19 cellular contexts compared by ENCODE assay signal in the genomic region with DNA sequence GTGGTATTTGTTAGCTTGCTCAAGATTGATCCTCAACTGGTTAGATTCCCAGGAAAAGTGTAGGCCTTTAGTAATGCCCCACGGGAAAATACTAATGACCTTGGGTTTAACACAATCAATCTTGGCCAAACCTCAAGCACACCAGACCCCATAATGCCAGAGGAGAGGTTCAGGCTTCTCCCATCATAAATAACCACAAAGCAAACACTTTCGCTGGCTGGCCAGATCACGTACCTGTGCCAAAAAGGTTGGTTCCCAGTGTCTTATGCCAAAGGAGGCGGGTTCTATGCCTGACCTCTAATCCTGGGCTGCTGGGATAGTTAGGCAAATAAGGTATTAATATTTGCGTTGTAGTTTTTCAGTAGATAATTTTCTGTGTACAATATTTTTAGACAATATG.
"Had no signal": no experiment of that assay in that cellular context is flagged by ENCODE, and none has a peak within 500 bp of the region (broad histone marks: within the 10 kb centered on the region; RNA-seq: fewer than 3 reads in every experiment).

No MANE protein-coding gene starts in this region.

- H3K4me1 Mint-ChIP-seq: activated CD8-positive, alpha-beta memory T cell treated with anti-CD3 and anti-CD28 coated beads, Interleukin-2, amount 10 ng/mL, durations not matched to agents 7 days and 5 days; activated naive CD8-positive, alpha-beta T cell treated with anti-CD3 and anti-CD28 coated beads for 36 hours; activated T-helper 17 cell treated with anti-CD3 and anti-CD28 coated beads, Interleukin-2, amount 50 U/mL, for 72 hours; endodermal cell; stimulated activated naive B cell treated with anti-CD40 and anti-IgM and Interleukin-4, amounts not matched to agents 10 μg/mL and 1 μg/mL and 100 μg/mL, for 72 hours had no signal

- H3K9me3 Mint-ChIP-seq: endodermal cell had no signal

- H3K4me3 ChIP-seq: cardiac muscle cell, dorsolateral prefrontal cortex, hepatocyte, lower lobe of right lung, thyroid gland had no signal

- H3K27ac Mint-ChIP-seq: activated CD4-positive, alpha-beta memory T cell treated with anti-CD3 and anti-CD28 coated beads for 36 hours; activated CD8-positive, alpha-beta memory T cell treated with anti-CD3 and anti-CD28 coated beads, Interleukin-2, amount 10 ng/mL, durations not matched to agents 7 days and 5 days; activated naive CD8-positive, alpha-beta T cell treated with anti-CD3 and anti-CD28 coated beads for 36 hours; activated T-helper 17 cell treated with anti-CD3 and anti-CD28 coated beads, Interleukin-2, amount 50 U/mL, for 72 hours; endodermal cell; natural killer cell treated with Interleukin-12 subunit alpha and Interleukin-12 subunit beta and Interleukin-15 and Interleukin-18, amount 100 ng/mL, for 72 hours; stimulated activated naive B cell treated with anti-CD40 and anti-IgM and Interleukin-4, amounts not matched to agents 10 μg/mL and 1 μg/mL and 100 μg/mL, for 72 hours had no signal

- FAIRE-seq: islet of Langerhans had no signal

- H3K36me3 ChIP-seq: cardiac muscle cell, lower lobe of right lung, neutrophil, thyroid gland had no signal

- H3K27me3 Mint-ChIP-seq: activated CD4-positive, alpha-beta memory T cell treated with anti-CD3 and anti-CD28 coated beads for 36 hours; activated CD8-positive, alpha-beta memory T cell treated with anti-CD3 and anti-CD28 coated beads, Interleukin-2, amount 10 ng/mL, durations not matched to agents 7 days and 5 days; activated naive CD8-positive, alpha-beta T cell treated with anti-CD3 and anti-CD28 coated beads for 36 hours; activated T-helper 17 cell treated with anti-CD3 and anti-CD28 coated beads, Interleukin-2, amount 50 U/mL, for 72 hours; natural killer cell treated with Interleukin-12 subunit alpha and Interleukin-12 subunit beta and Interleukin-15 and Interleukin-18, amount 100 ng/mL, for 72 hours; stimulated activated naive B cell treated with anti-CD40 and anti-IgM and Interleukin-4, amounts not matched to agents 10 μg/mL and 1 μg/mL and 100 μg/mL, for 72 hours had no signal

- H2AFZ ChIP-seq: hepatocyte had no signal

- DNase-seq: activated CD4-positive, alpha-beta memory T cell treated with anti-CD3 and anti-CD28 coated beads for 36 hours; activated CD8-positive, alpha-beta memory T cell treated with anti-CD3 and anti-CD28 coated beads, Interleukin-2, amount 10 ng/mL, durations not matched to agents 7 days and 5 days; activated naive CD4-positive, alpha-beta T cell; activated naive CD8-positive, alpha-beta T cell treated with anti-CD3 and anti-CD28 coated beads for 36 hours; amniotic stem cell; endodermal cell; foreskin keratinocyte; left cardiac atrium; lower lobe of right lung; retina; stimulated activated naive B cell treated with anti-CD40 and anti-IgM and Interleukin-4, amounts not matched to agents 10 μg/mL and 1 μg/mL and 100 μg/mL, for 72 hours; thyroid gland had no signal

- H3K79me2 ChIP-seq: hepatocyte had no signal

- H3K9me3 ChIP-seq: lower lobe of right lung, neutrophil, thyroid gland had no signal

- H3K36me3 Mint-ChIP-seq: activated CD4-positive, alpha-beta memory T cell treated with anti-CD3 and anti-CD28 coated beads for 36 hours; activated CD8-positive, alpha-beta memory T cell treated with anti-CD3 and anti-CD28 coated beads, Interleukin-2, amount 10 ng/mL, durations not matched to agents 7 days and 5 days; activated naive CD8-positive, alpha-beta T cell treated with anti-CD3 and anti-CD28 coated beads for 36 hours; stimulated activated naive B cell treated with anti-CD40 and anti-IgM and Interleukin-4, amounts not matched to agents 10 μg/mL and 1 μg/mL and 100 μg/mL, for 72 hours had no signal

- H3K4me1 ChIP-seq: foreskin keratinocyte, lower lobe of right lung, thyroid gland had no signal

- ATAC-seq: activated CD8-positive, alpha-beta memory T cell treated with anti-CD3 and anti-CD28 coated beads, Interleukin-2, amount 10 ng/mL, durations not matched to agents 7 days and 5 days; activated T-helper 17 cell treated with anti-CD3 and anti-CD28 coated beads, Interleukin-2, amount 50 U/mL, for 72 hours; foreskin keratinocyte; lower lobe of right lung; natural killer cell treated with Interleukin-12 subunit alpha and Interleukin-12 subunit beta and Interleukin-15 and Interleukin-18, amount 100 ng/mL, for 72 hours; stimulated activated naive B cell treated with anti-CD40 and anti-IgM and Interleukin-4, amounts not matched to agents 10 μg/mL and 1 μg/mL and 100 μg/mL, for 72 hours had no signal

- H3K4me3 Mint-ChIP-seq: activated CD4-positive, alpha-beta memory T cell treated with anti-CD3 and anti-CD28 coated beads for 36 hours; activated CD8-positive, alpha-beta memory T cell treated with anti-CD3 and anti-CD28 coated beads, Interleukin-2, amount 10 ng/mL, durations not matched to agents 7 days and 5 days; activated naive CD8-positive, alpha-beta T cell treated with anti-CD3 and anti-CD28 coated beads for 36 hours; activated T-helper 17 cell treated with anti-CD3 and anti-CD28 coated beads, Interleukin-2, amount 50 U/mL, for 72 hours; endodermal cell; natural killer cell treated with Interleukin-12 subunit alpha and Interleukin-12 subunit beta and Interleukin-15 and Interleukin-18, amount 100 ng/mL, for 72 hours; stimulated activated naive B cell treated with anti-CD40 and anti-IgM and Interleukin-4, amounts not matched to agents 10 μg/mL and 1 μg/mL and 100 μg/mL, for 72 hours had no signal

- H3K27ac ChIP-seq: cardiac muscle cell, foreskin keratinocyte, hepatocyte, lower lobe of right lung, neutrophil, thyroid gland had no signal

- H3K27me3 ChIP-seq: cardiac muscle cell, dorsolateral prefrontal cortex, foreskin keratinocyte, hepatocyte, neutrophil, thyroid gland had no signal

- H3K4me2 ChIP-seq: hepatocyte had no signal
